ENCODE assay signal across 15 cellular contexts in the genomic region with DNA sequence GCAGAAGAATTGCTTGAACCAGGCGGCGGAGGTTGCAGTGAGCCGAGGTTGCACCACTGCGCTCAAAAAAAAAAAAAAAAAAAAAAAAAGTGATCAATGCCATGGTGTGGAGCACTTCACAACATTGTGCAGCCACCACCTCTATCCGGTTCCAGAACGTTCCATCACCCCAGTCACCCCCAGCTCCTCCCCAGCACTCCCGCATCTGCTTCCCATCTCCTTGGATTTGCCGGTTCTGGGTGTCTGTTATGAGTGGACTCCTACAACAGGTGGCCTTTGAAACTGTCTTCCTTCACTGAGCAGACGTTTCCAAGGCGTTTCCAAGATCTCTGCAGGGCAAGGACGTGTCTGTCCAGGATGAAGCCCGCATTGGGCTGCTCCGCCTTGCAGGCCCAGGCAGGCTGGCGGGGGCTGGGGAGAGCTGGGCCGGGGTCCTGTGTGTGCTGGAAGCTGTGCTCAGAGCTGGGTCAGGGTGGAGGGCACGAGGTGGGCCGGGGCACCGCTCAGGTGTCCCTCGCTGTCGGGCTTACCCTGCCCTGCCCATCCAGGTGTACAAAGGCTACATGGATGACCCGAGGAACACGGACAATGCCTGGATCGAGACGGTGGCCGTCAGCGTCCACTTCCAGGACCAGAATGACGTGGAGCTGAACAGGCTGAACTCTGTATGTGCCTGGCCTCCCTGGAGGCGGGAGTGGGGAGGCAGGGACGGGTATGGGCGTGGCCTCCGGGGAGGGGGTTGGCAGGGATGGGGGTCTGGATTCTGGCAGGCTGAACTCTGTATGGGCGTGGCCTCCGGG.
"Had no signal": no experiment of that assay in that cellular context is flagged by ENCODE, and none has a peak within 500 bp of the region (broad histone marks: within the 10 kb centered on the region; RNA-seq: fewer than 3 reads in every experiment).

No MANE protein-coding gene starts in this region.

- H3K36me3 ChIP-seq: cardiac muscle cell, esophagus squamous epithelium had no signal

- H3K9me3 ChIP-seq: esophagus squamous epithelium, upper lobe of left lung had no signal

- H3K27me3 ChIP-seq: cardiac muscle cell, upper lobe of left lung had no signal

- H3K27ac ChIP-seq: cardiac muscle cell, coronary artery, esophagus squamous epithelium, parathyroid adenoma, upper lobe of left lung had no signal

- H3K4me1 ChIP-seq: parathyroid adenoma had no signal

- ATAC-seq: activated CD4-positive, CD25-positive, alpha-beta regulatory T cell treated with anti-CD3 and anti-CD28 coated beads, Interleukin-2, amount 50 U/mL, for 24 hours; SK-N-SH treated with all-trans-retinoic acid at 6 μM for 48 hours had no signal

- DNase-seq: activated CD4-positive, alpha-beta T cell treated with anti-CD3 and anti-CD28 coated beads, Interleukin-2, amount 50 U/mL, for 1 hour; activated naive CD4-positive, alpha-beta T cell treated with anti-CD3 and anti-CD28 coated beads, Interleukin-2, amount 10 ng/mL, durations not matched to agents 7 days and 5 days; effector CD4-positive, alpha-beta T cell; esophagus squamous epithelium; hypothalamus; kidney glomerular epithelial cell; retina; small intestine; T1000 had no signal

- H3K4me3 ChIP-seq: cardiac muscle cell, coronary artery, esophagus squamous epithelium, upper lobe of left lung had no signal
